In genomic region chr9:107983762-107984161, GRCh38 we compare ENCODE assay signal across 19 cellular contexts.
A peak's percentile ranks its signal among the peaks of the same experiment; 100 is the strongest.
DNase-seq lines count a peak whose midpoint lies in the region; ATAC-seq and TF ChIP-seq lines count a peak whose summit lies in the region.
"Had no signal": no experiment of that assay in that cellular context is flagged by ENCODE, and none has a peak within 500 bp of the region (broad histone marks: within the 10 kb centered on the region; RNA-seq: fewer than 3 reads in every experiment).

No MANE protein-coding gene starts in this region.

- H3K27me3 Mint-ChIP-seq in CD14-positive monocyte (ENCODE audit: low read depth in 3 of 3): peaks cover 0 to 1% (median 0%) of the 10 kb centered on the region in 3 donors

- peak overlapping the region; percentile 51 for H3K9ac ChIP-seq in adipocyte (ENCODE audit: low read length)

- H3K27ac ChIP-seq in aorta (ENCODE audit: low read depth in 1 of 2, low read length in 2 of 2): no peak overlapping the region
- H3K27ac ChIP-seq: C4-2B had no signal

- H3K36me3 ChIP-seq in adipocyte (ENCODE audit: control insufficient read depth, insufficient read depth, low read length, severe bottlenecking) (no peaks in the 10 kb centered on the region), aorta (ENCODE audit: control insufficient read depth in 1 of 2, insufficient read depth in 2 of 2, low read length in 1 of 2) (no peaks in the 10 kb centered on the region)
- H3K36me3 ChIP-seq: BE2C had no signal

- no peak for TF ChIP-seq CTCF in CD14-positive monocyte (IDR thresholded peaks at IDR 0.05)
- TF ChIP-seq CTCF in fibroblast of mammary gland (conservative IDR thresholded peaks at IDR 0.05; ENCODE audit: control insufficient read depth, insufficient read depth, low read depth, low read length): no peak

- H3K36me3 Mint-ChIP-seq in CD14-positive monocyte: peaks cover 9 to 10% of the 10 kb centered on the region in 2 donors
- H3K36me3 Mint-ChIP-seq: CD8-positive, alpha-beta T cell; IgD-negative memory B cell had no signal

- WGBS in aorta, 2 donors: 78 to 83% methylated on average over 3 of the region's 3 CpGs

- H3K4me1 Mint-ChIP-seq in CD14-positive monocyte: peaks cover 38% of the 10 kb centered on the region
- H3K4me1 Mint-ChIP-seq: GM23338 had no signal

- H3K4me3 ChIP-seq in adipocyte (ENCODE audit: low read length): no peak overlapping the region
- H3K4me3 ChIP-seq in fibroblast of mammary gland (ENCODE audit: control insufficient read depth, low read depth, low read length): no peak overlapping the region
- H3K4me3 ChIP-seq in aorta (ENCODE audit: low read length in 2 of 2): no peak overlapping the region
- H3K4me3 ChIP-seq: GM23338 had no signal

- H3K9me3 Mint-ChIP-seq in CD14-positive monocyte: no peaks in the 10 kb centered on the region
- H3K9me3 Mint-ChIP-seq: CD8-positive, alpha-beta T cell; GM23338; IgD-negative memory B cell had no signal

- peak overlapping the region; percentile 35 to 85 (median 82) for H3K27ac Mint-ChIP-seq in CD14-positive monocyte
- H3K27ac Mint-ChIP-seq: CD8-positive, alpha-beta T cell; GM23338; IgD-negative memory B cell had no signal

- H3K4me1 ChIP-seq in adipocyte (ENCODE audit: control insufficient read depth, insufficient read depth, low read length): peaks cover 17% of the 10 kb centered on the region
- no peaks in the 10 kb centered on the region for H3K4me1 ChIP-seq in aorta (ENCODE audit: control insufficient read depth in 1 of 2, insufficient read depth in 2 of 2, low read length in 2 of 2)
- H3K4me1 ChIP-seq: BE2C had no signal

- no peak overlapping the region for H3K4me3 Mint-ChIP-seq in CD14-positive monocyte
- H3K4me3 Mint-ChIP-seq: CD8-positive, alpha-beta T cell; GM23338; IgD-negative memory B cell had no signal

- intact Hi-C loops in CD14-positive monocyte (cut with micrococcal nuclease) (loop anchor here (10.0 kb wide), 2 partner anchors 59 to 99 kb away; no protein-coding TSS in a partner anchor), aorta (cut with DNase I) (no loop called here), sciatic nerve (cut with DNase I) (no loop called here)

- DNase-seq in CD14-positive monocyte (ENCODE audit: low spot score) (no peak), adipocyte (ENCODE audit: low read depth) (no peak), fibroblast of mammary gland (ENCODE audit: low read depth) (peak; percentile 66), aorta (no peak), sciatic nerve (ENCODE audit: low spot score) (no peak), NCI-H1092 treated with DMSO at 0.1 percent for 48 hours (lab: John Stamatoyannopoulos, UW) (no peak), GM19240 (ENCODE audit: insufficient read length, low spot score) (no peak)
- DNase-seq: ACHN; BE2C; CD8-positive, alpha-beta T cell; COR-L47; DMS153; DND-41; GDM1; H7; KG1 had no signal

- H3K27me3 ChIP-seq in adipocyte (replicated peaks; ENCODE audit: control insufficient read depth, insufficient read depth, low read length): no peaks in the 10 kb centered on the region
- no peaks in the 10 kb centered on the region for H3K27me3 ChIP-seq in aorta (ENCODE audit: control insufficient read depth in 1 of 2, insufficient read depth in 2 of 2, low read length in 1 of 2)
- H3K27me3 ChIP-seq: BE2C had no signal

- ATAC-seq in aorta (ENCODE audit: low FRiP score) (no peak), sciatic nerve (no peak)
- ATAC-seq: CD8-positive, alpha-beta T cell; GM23338 had no signal

- H3K9me3 ChIP-seq in adipocyte (ENCODE audit: control insufficient read depth, low read length) (no peaks in the 10 kb centered on the region), aorta (ENCODE audit: control insufficient read depth, low read length) (peaks cover 1% of the 10 kb centered on the region)
- H3K9me3 ChIP-seq: BE2C had no signal

Comparison
In these comparisons a context has a peak if more than half of its experiments do, and no peak if none do; other contexts are left out.
1. intact Hi-C loops: an anchor here in CD14-positive monocyte (10.0 kb wide); none called in aorta and sciatic nerve.